Comparison of ENCODE assay signal across 12 cellular contexts in genomic region chr3:36764704-36765038, GRCh38. TPM values are rescaled to one million over a fixed set of nuclear protein-coding genes. Genes with fewer than 3 reads are reported as not detected.
DNase-seq lines count a peak whose midpoint lies in the region; ATAC-seq and TF ChIP-seq lines count a peak whose summit lies in the region.
"Had no signal": no experiment of that assay in that cellular context is flagged by ENCODE, and none has a peak within 500 bp of the region (broad histone marks: within the 10 kb centered on the region; RNA-seq: fewer than 3 reads in every experiment).

No MANE protein-coding gene starts in this region.

- H3K27me3 ChIP-seq in adipocyte (replicated peaks; ENCODE audit: control insufficient read depth, insufficient read depth, low read length) = peaks cover 17% of the 10 kb centered on the region
- peaks cover 31% of the 10 kb centered on the region for H3K27me3 ChIP-seq in lower lobe of right lung (ENCODE audit: low read depth)
- peaks cover 0 to 63% (median 31%) of the 10 kb centered on the region in 3 donors for H3K27me3 ChIP-seq in stomach

- H3K4me3 Mint-ChIP-seq in activated T-cell treated with anti-CD3 and anti-CD28 coated beads, Interleukin-2, amount 50 U/mL, for 4 hours = peak overlapping the region; percentile 31

- H3K27ac ChIP-seq in lower lobe of right lung (no peak overlapping the region), stomach (no peak overlapping the region)
- H3K27ac ChIP-seq: SJSA1 had no signal

- no peak for DNase-seq in activated T-cell treated with anti-CD3 and anti-CD28 coated beads, Interleukin-2, amount 50 U/mL, for 4 hours
- DNase-seq in activated T-cell treated with anti-CD3 and anti-CD28 coated beads, Interleukin-2, amount 50 U/mL, for 1 hour = no peak
- DNase-seq in adipocyte (ENCODE audit: low read depth) = no peak
- no peak for DNase-seq in lower lobe of right lung
- no peak for DNase-seq in stomach
- DNase-seq in NCI-H2171 (lab: John Stamatoyannopoulos, UW) = no peak

- intact Hi-C loops in lower lobe of right lung (cut with DNase I) (no loop called here), stomach (cut with DNase I; ENCODE audit: low total_unique reads) (no loop called here)

- H3K9me3 ChIP-seq in adipocyte (ENCODE audit: control insufficient read depth, low read length) (peaks cover under 1% of the 10 kb centered on the region), lower lobe of right lung (no peaks in the 10 kb centered on the region), stomach (no peaks in the 10 kb centered on the region)
- H3K9me3 ChIP-seq: MG63 had no signal

- H3K4me3 ChIP-seq in adipocyte (ENCODE audit: low read length) (peak overlapping the region; percentile 62), lower lobe of right lung (peak overlapping the region; percentile 40), stomach (peak overlapping the region in 3 of 4 donors; percentile 34 to 45 (median 39))
- H3K4me3 ChIP-seq: MG63, SJSA1 had no signal

- H3K4me1 ChIP-seq in adipocyte (ENCODE audit: control insufficient read depth, insufficient read depth, low read length) (no peaks in the 10 kb centered on the region), lower lobe of right lung (no peaks in the 10 kb centered on the region), stomach (peaks cover 0 to 10% (median 5%) of the 10 kb centered on the region in 4 donors)
- H3K4me1 ChIP-seq: SJSA1 had no signal

- H3K36me3 ChIP-seq in adipocyte (ENCODE audit: control insufficient read depth, insufficient read depth, low read length, severe bottlenecking) (no peaks in the 10 kb centered on the region), lower lobe of right lung (no peaks in the 10 kb centered on the region), stomach (no peaks in the 10 kb centered on the region)
- H3K36me3 ChIP-seq: MG63, SJSA1 had no signal

- H3K36me3 Mint-ChIP-seq in activated T-cell treated with anti-CD3 and anti-CD28 coated beads, Interleukin-2, amount 50 U/mL, for 4 hours (ENCODE audit: insufficient read depth) = no peaks in the 10 kb centered on the region

- peaks cover 4% of the 10 kb centered on the region for H3K4me1 Mint-ChIP-seq in activated T-cell treated with anti-CD3 and anti-CD28 coated beads, Interleukin-2, amount 50 U/mL, for 4 hours (ENCODE audit: low read depth)

- TF ChIP-seq POLR2A in stomach (IDR thresholded peaks at IDR 0.05) = no peak

- H3K27me3 Mint-ChIP-seq in activated T-cell treated with anti-CD3 and anti-CD28 coated beads, Interleukin-2, amount 50 U/mL, for 4 hours (ENCODE audit: low read depth) = peaks cover 68% of the 10 kb centered on the region

- H3K9me3 Mint-ChIP-seq in activated T-cell treated with anti-CD3 and anti-CD28 coated beads, Interleukin-2, amount 50 U/mL, for 4 hours = no peaks in the 10 kb centered on the region

- no peak for ATAC-seq in activated T-cell treated with anti-CD3 and anti-CD28 coated beads, Interleukin-2, amount 50 U/mL, for 4 hours
- ATAC-seq in lower lobe of right lung (peak in 1 of 2 donors; percentile 15), GM19463 (IDR thresholded peaks at IDR 0.05; ENCODE audit: unreplicated experiment) (no peak), SK-N-SH treated with all-trans-retinoic acid at 6 μM for 48 hours (no peak)

- TF ChIP-seq EP300 in stomach (IDR thresholded peaks at IDR 0.05) = no peak

- H3K9ac ChIP-seq in adipocyte (ENCODE audit: low read length) = no peak overlapping the region

- TF ChIP-seq CTCF in lower lobe of right lung (IDR thresholded peaks at IDR 0.05) (no peak), stomach (IDR thresholded peaks at IDR 0.05) (no peak)

- 36 to 48% (median 40%) methylated on average over 10 of the region's 10 CpGs for WGBS in stomach, 5 donors

TF ChIP-seq in SK-N-SH treated with all-trans-retinoic acid at 6 μM for 48 hours, 23 proteins besides CTCF, POLR2A, EP300 and RAD21:
- TF ChIP-seq CSDC2 (CRISPR knock-in tag; IDR thresholded peaks at IDR 0.05) (no peak), ZC3H10 (CRISPR knock-in tag; IDR thresholded peaks at IDR 0.05) (no peak), CSRNP3 (CRISPR knock-in tag; IDR thresholded peaks at IDR 0.05) (no peak), ZNF70 (CRISPR knock-in tag; IDR thresholded peaks at IDR 0.05) (no peak), TOX (CRISPR knock-in tag; IDR thresholded peaks at IDR 0.05; ENCODE audit: borderline replicate concordance) (no peak), ESRRG (CRISPR knock-in tag; IDR thresholded peaks at IDR 0.05) (no peak), PATZ1 (CRISPR knock-in tag; IDR thresholded peaks at IDR 0.05; ENCODE audit: borderline replicate concordance) (no peak), POU6F1 (CRISPR knock-in tag; IDR thresholded peaks at IDR 0.05; ENCODE audit: borderline replicate concordance, low read depth) (no peak), ZNF565 (CRISPR knock-in tag; conservative IDR thresholded peaks at IDR 0.05; ENCODE audit: low read depth) (no peak), ISL1 (CRISPR knock-in tag; IDR thresholded peaks at IDR 0.05) (no peak), PPARA (CRISPR knock-in tag; IDR thresholded peaks at IDR 0.05; ENCODE audit: borderline replicate concordance) (no peak), ARNTL (CRISPR knock-in tag; IDR thresholded peaks at IDR 0.05; ENCODE audit: borderline replicate concordance, low read depth) (no peak), ZNF8 (CRISPR knock-in tag; IDR thresholded peaks at IDR 0.05) (no peak), GLIS3 (CRISPR knock-in tag; IDR thresholded peaks at IDR 0.05) (no peak), OSR1 (CRISPR knock-in tag; IDR thresholded peaks at IDR 0.05) (no peak)
TF ChIP-seq in SK-N-SH treated with all-trans-retinoic acid at 6 μM for 48 hours: peak in this region for 0.

RNA-seq across cellular contexts. Expression of gene DCLK3, which starts 0.3 kb away (rescaled TPM):
- not detected for total RNA-seq in activated T-cell treated with anti-CD3 and anti-CD28 coated beads, Interleukin-2, amount 50 U/mL, for 4 hours
- 0.12 TPM for total RNA-seq in lower lobe of right lung
- under 1 TPM in 2 of 5 donors, not detected in 3; 0.45 to 0.92 TPM for total RNA-seq in stomach
- polyA plus RNA-seq in stomach = not detected
- total RNA-seq: activated CD8-positive, alpha-beta memory T cell treated with anti-CD3 and anti-CD28 coated beads for 36 hours; fibroblast of villous mesenchyme; SJSA1 had no signal
